ENCODE assay signal across 1 cellular context in the genomic region with DNA sequence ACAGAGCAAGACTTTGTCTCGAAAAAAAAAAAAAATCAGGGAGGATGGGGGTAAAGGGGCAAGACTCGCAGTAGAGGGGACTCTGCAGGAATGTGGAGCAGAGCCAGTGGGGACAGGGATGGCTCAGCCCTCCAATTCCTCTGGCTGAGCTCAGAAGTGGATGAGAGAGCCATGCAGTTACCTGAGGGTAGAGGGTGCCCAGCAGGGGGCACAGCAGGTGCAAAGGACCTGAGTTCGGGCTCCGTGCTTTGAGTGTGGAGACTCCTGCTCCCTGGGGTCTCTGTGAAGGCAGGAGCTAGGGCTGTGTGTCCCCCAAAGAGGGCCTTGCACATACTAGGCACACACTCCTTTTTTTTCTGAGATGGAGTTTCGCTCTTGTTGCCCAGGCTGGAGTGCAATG.
TF ChIP-seq lines count a peak whose summit lies in the region.

No MANE protein-coding gene starts in this region.

TF ChIP-seq in GM12878, 131 proteins besides CTCF, POLR2A, EP300 and RAD21:
- TF ChIP-seq EED (IDR thresholded peaks at IDR 0.05; ENCODE audit: low read depth) (no peak), HDGF (IDR thresholded peaks at IDR 0.05) (no peak), IRF4 (IDR thresholded peaks at IDR 0.05; ENCODE audit: low read depth, low read length) (no peak), PAX5 (IDR thresholded peaks at IDR 0.05; ENCODE audit: borderline replicate concordance, low read depth, low read length) (no peak), STAT1 (conservative IDR thresholded peaks at IDR 0.05) (no peak), CEBPB (IDR thresholded peaks at IDR 0.05; ENCODE audit: borderline replicate concordance in 1 of 2, low read depth in 2 of 2, low read length in 2 of 2) (no peak), ZNF384 (IDR thresholded peaks at IDR 0.05; ENCODE audit: borderline replicate concordance, low read depth, low read length) (no peak), SP1 (IDR thresholded peaks at IDR 0.05; ENCODE audit: low read depth, low read length) (no peak), CREB1 (IDR thresholded peaks at IDR 0.05; ENCODE audit: low read depth) (no peak), NFIC (IDR thresholded peaks at IDR 0.05; ENCODE audit: low read depth, low read length) (no peak), POLR2AphosphoS2 (IDR thresholded peaks at IDR 0.05; ENCODE audit: low read depth, low read length) (no peak)
- TF ChIP-seq, protein P1, sequence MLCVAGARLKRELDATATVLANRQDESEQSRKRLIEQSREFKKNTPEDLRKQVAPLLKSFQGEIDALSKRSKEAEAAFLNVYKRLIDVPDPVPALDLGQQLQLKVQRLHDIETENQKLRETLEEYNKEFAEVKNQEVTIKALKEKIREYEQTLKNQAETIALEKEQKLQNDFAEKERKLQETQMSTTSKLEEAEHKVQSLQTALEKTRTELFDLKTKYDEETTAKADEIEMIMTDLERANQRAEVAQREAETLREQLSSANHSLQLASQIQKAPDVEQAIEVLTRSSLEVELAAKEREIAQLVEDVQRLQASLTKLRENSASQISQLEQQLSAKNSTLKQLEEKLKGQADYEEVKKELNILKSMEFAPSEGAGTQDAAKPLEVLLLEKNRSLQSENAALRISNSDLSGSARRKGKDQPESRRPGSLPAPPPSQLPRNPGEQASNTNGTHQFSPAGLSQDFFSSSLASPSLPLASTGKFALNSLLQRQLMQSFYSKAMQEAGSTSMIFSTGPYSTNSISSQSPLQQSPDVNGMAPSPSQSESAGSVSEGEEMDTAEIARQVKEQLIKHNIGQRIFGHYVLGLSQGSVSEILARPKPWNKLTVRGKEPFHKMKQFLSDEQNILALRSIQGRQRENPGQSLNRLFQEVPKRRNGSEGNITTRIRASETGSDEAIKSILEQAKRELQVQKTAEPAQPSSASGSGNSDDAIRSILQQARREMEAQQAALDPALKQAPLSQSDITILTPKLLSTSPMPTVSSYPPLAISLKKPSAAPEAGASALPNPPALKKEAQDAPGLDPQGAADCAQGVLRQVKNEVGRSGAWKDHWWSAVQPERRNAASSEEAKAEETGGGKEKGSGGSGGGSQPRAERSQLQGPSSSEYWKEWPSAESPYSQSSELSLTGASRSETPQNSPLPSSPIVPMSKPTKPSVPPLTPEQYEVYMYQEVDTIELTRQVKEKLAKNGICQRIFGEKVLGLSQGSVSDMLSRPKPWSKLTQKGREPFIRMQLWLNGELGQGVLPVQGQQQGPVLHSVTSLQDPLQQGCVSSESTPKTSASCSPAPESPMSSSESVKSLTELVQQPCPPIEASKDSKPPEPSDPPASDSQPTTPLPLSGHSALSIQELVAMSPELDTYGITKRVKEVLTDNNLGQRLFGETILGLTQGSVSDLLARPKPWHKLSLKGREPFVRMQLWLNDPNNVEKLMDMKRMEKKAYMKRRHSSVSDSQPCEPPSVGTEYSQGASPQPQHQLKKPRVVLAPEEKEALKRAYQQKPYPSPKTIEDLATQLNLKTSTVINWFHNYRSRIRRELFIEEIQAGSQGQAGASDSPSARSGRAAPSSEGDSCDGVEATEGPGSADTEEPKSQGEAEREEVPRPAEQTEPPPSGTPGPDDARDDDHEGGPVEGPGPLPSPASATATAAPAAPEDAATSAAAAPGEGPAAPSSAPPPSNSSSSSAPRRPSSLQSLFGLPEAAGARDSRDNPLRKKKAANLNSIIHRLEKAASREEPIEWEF (IDR thresholded peaks at IDR 0.05; ENCODE audit: insufficient replicate concordance, low read depth, low read length) = no peak
- TF ChIP-seq, protein P2, sequence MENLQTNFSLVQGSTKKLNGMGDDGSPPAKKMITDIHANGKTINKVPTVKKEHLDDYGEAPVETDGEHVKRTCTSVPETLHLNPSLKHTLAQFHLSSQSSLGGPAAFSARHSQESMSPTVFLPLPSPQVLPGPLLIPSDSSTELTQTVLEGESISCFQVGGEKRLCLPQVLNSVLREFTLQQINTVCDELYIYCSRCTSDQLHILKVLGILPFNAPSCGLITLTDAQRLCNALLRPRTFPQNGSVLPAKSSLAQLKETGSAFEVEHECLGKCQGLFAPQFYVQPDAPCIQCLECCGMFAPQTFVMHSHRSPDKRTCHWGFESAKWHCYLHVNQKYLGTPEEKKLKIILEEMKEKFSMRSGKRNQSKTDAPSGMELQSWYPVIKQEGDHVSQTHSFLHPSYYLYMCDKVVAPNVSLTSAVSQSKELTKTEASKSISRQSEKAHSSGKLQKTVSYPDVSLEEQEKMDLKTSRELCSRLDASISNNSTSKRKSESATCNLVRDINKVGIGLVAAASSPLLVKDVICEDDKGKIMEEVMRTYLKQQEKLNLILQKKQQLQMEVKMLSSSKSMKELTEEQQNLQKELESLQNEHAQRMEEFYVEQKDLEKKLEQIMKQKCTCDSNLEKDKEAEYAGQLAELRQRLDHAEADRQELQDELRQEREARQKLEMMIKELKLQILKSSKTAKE (IDR thresholded peaks at IDR 0.05; ENCODE audit: low read depth, poor library complexity, severe bottlenecking) = no peak
- TF ChIP-seq, protein P3, sequence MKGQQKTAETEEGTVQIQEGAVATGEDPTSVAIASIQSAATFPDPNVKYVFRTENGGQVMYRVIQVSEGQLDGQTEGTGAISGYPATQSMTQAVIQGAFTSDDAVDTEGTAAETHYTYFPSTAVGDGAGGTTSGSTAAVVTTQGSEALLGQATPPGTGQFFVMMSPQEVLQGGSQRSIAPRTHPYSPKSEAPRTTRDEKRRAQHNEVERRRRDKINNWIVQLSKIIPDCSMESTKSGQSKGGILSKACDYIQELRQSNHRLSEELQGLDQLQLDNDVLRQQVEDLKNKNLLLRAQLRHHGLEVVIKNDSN (IDR thresholded peaks at IDR 0.05; ENCODE audit: borderline replicate concordance, extremely low read length, insufficient read depth, low read depth, low read length) = no peak
- TF ChIP-seq, protein P4, sequence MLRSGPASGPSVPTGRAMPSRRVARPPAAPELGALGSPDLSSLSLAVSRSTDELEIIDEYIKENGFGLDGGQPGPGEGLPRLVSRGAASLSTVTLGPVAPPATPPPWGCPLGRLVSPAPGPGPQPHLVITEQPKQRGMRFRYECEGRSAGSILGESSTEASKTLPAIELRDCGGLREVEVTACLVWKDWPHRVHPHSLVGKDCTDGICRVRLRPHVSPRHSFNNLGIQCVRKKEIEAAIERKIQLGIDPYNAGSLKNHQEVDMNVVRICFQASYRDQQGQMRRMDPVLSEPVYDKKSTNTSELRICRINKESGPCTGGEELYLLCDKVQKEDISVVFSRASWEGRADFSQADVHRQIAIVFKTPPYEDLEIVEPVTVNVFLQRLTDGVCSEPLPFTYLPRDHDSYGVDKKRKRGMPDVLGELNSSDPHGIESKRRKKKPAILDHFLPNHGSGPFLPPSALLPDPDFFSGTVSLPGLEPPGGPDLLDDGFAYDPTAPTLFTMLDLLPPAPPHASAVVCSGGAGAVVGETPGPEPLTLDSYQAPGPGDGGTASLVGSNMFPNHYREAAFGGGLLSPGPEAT (IDR thresholded peaks at IDR 0.05; ENCODE audit: low read depth) = no peak
- TF ChIP-seq, protein P5, sequence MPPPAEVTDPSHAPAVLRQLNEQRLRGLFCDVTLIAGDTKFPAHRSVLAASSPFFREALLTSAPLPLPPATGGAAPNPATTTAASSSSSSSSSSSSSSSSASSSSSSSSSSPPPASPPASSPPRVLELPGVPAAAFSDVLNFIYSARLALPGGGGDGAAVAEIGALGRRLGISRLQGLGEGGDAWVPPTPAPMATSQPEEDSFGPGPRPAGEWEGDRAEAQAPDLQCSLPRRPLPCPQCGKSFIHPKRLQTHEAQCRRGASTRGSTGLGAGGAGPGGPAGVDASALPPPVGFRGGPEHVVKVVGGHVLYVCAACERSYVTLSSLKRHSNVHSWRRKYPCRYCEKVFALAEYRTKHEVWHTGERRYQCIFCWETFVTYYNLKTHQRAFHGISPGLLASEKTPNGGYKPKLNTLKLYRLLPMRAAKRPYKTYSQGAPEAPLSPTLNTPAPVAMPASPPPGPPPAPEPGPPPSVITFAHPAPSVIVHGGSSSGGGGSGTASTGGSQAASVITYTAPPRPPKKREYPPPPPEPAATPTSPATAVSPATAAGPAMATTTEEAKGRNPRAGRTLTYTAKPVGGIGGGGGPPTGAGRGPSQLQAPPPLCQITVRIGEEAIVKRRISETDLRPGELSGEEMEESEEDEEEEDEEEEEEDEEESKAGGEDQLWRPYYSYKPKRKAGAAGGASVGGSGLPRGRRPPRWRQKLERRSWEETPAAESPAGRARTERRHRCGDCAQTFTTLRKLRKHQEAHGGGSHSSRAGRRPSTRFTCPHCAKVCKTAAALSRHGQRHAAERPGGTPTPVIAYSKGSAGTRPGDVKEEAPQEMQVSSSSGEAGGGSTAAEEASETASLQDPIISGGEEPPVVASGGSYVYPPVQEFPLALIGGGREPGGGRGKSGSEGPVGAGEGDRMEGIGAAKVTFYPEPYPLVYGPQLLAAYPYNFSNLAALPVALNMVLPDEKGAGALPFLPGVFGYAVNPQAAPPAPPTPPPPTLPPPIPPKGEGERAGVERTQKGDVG (CRISPR knock-in tag; IDR thresholded peaks at IDR 0.05) = no peak
